22 cellular contexts compared by ENCODE assay signal in genomic region chr4:1098311-1098925, GRCh38. TPM values are rescaled to one million over a fixed set of nuclear protein-coding genes. Genes with fewer than 3 reads are reported as not detected.
"Had no signal": no experiment of that assay in that cellular context is flagged by ENCODE, and none has a peak within 500 bp of the region (broad histone marks: within the 10 kb centered on the region; RNA-seq: fewer than 3 reads in every experiment).

No MANE protein-coding gene starts in this region.

- H3K4me3 Mint-ChIP-seq: activated naive CD8-positive, alpha-beta T cell treated with anti-CD3 and anti-CD28 coated beads, Interleukin-2, amount 10 ng/mL, durations not matched to agents 7 days and 5 days; T-helper 1 cell treated with Interleukin-12 subunit alpha and Interleukin-12 subunit beta and Interleukin-4 antibody, amounts not matched to agents 30 μg/mL and 1 μg/mL, for 36 hours had no signal

- H3K9me3 Mint-ChIP-seq: activated naive CD8-positive, alpha-beta T cell treated with anti-CD3 and anti-CD28 coated beads, Interleukin-2, amount 10 ng/mL, durations not matched to agents 7 days and 5 days; T-helper 1 cell treated with Interleukin-12 subunit alpha and Interleukin-12 subunit beta and Interleukin-4 antibody, amounts not matched to agents 30 μg/mL and 1 μg/mL, for 36 hours had no signal

- H3K36me3 Mint-ChIP-seq: activated naive CD8-positive, alpha-beta T cell treated with anti-CD3 and anti-CD28 coated beads, Interleukin-2, amount 10 ng/mL, durations not matched to agents 7 days and 5 days had no signal

- H3K27me3 ChIP-seq: adrenal gland, MG63, SJSA1 had no signal

- H3K36me3 ChIP-seq: adrenal gland, MG63, SJSA1 had no signal

- FAIRE-seq: RCC 7860 had no signal

- H3K4me1 Mint-ChIP-seq: activated naive CD8-positive, alpha-beta T cell treated with anti-CD3 and anti-CD28 coated beads, Interleukin-2, amount 10 ng/mL, durations not matched to agents 7 days and 5 days had no signal

- H3K27ac Mint-ChIP-seq: activated naive CD8-positive, alpha-beta T cell treated with anti-CD3 and anti-CD28 coated beads, Interleukin-2, amount 10 ng/mL, durations not matched to agents 7 days and 5 days; T-helper 1 cell treated with Interleukin-12 subunit alpha and Interleukin-12 subunit beta and Interleukin-4 antibody, amounts not matched to agents 30 μg/mL and 1 μg/mL, for 36 hours had no signal

- DNase-seq: activated CD4-positive, alpha-beta T cell treated with anti-CD3 and anti-CD28 coated beads for 4 hours; activated CD4-positive, alpha-beta T cell treated with anti-CD3 and anti-CD28 coated beads, Interleukin-2, amount 50 U/mL, for 4 hours; activated naive CD4-positive, alpha-beta T cell treated with anti-CD3 and anti-CD28 coated beads, Interleukin-2, amount 50 U/mL, for 16 hours; activated naive CD8-positive, alpha-beta T cell treated with anti-CD3 and anti-CD28 coated beads, Interleukin-2, amount 10 ng/mL, durations not matched to agents 7 days and 5 days; activated T-cell treated with anti-CD3 and anti-CD28 coated beads, Interleukin-2, amount 50 U/mL, for 1 hour; anterior cingulate cortex; MG63; MV-4-11; NCI-H1092 treated with DMSO at 0.1 percent for 48 hours; NCI-H1436; NCI-H1694 treated with DMSO at 0.1 percent for 48 hours; NCI-H2029 treated with DMSO at 0.1 percent for 48 hours; NCI-H345; NCI-H510A; NCI-H69; PC-3; SHP77; SW 1271 had no signal

- H3K4me3 ChIP-seq: adrenal gland, MG63, SJSA1 had no signal

- H3K27me3 Mint-ChIP-seq: activated naive CD8-positive, alpha-beta T cell treated with anti-CD3 and anti-CD28 coated beads, Interleukin-2, amount 10 ng/mL, durations not matched to agents 7 days and 5 days had no signal

RNA-seq across cellular contexts. Expression of gene RNF212, which starts 14.9 kb away (rescaled TPM):
- total RNA-seq: PC-3, SJSA1 had no signal
